In genomic region chr10:72245949-72246525, GRCh38 we compare ENCODE assay signal across 10 cellular contexts. TPM values are rescaled to one million over a fixed set of nuclear protein-coding genes. Genes with fewer than 3 reads are reported as not detected.
DNase-seq lines count a peak whose midpoint lies in the region; ATAC-seq, FAIRE-seq and TF ChIP-seq lines count a peak whose summit lies in the region.
"Had no signal": no experiment of that assay in that cellular context is flagged by ENCODE, and none has a peak within 500 bp of the region (broad histone marks: within the 10 kb centered on the region; RNA-seq: fewer than 3 reads in every experiment).

No MANE protein-coding gene starts in this region.

- peak overlapping the region; percentile 27; the same call in 1 of the 2 replicates for H3K27ac ChIP-seq in DOHH2 (ENCODE audit: low read depth, low read length)
- H3K27ac ChIP-seq in hepatocyte: peak overlapping the region; percentile 86

- 34% methylated on average over 3 of the region's 3 CpGs for WGBS in hepatocyte (ENCODE audit: low lambda C conversion rate, missing lambda C conversion rate)

- no peaks in the 10 kb centered on the region for H3K36me3 ChIP-seq in DOHH2 (ENCODE audit: control insufficient read depth, low read length)
- no peaks in the 10 kb centered on the region for H3K36me3 ChIP-seq in hepatocyte (replicated peaks; ENCODE audit: insufficient read depth, low read depth)
- H3K36me3 ChIP-seq: pancreas had no signal

- no peaks in the 10 kb centered on the region for H4K20me1 ChIP-seq in DOHH2 (ENCODE audit: control insufficient read depth, insufficient read depth, low read depth, low read length)
- H4K20me1 ChIP-seq in hepatocyte (ENCODE audit: insufficient read depth, poor library complexity, severe bottlenecking): no peaks in the 10 kb centered on the region

- H3K4me3 ChIP-seq in DOHH2 (ENCODE audit: low read length): no peak overlapping the region
- H3K4me3 ChIP-seq in hepatocyte: no peak overlapping the region
- H3K4me3 ChIP-seq: pancreas had no signal

- TF ChIP-seq POLR2A in GM12892 (IDR thresholded peaks at IDR 0.05; ENCODE audit: low read depth, low read length): no peak

- peak overlapping the region; percentile 77 for H3K27ac Mint-ChIP-seq in activated CD8-positive, alpha-beta T cell treated with anti-CD3 and anti-CD28 coated beads, Interleukin-2, amount 10 ng/mL, durations not matched to agents 7 days and 5 days
- peak overlapping the region; percentile 67 for H3K27ac Mint-ChIP-seq in stimulated activated memory B cell treated with anti-CD40 and anti-IgM and Interleukin-4, amounts not matched to agents 10 μg/mL and 1 μg/mL and 100 μg/mL, for 72 hours

- H3K79me2 ChIP-seq in DOHH2 (ENCODE audit: control insufficient read depth, low read length) (no peaks in the 10 kb centered on the region), hepatocyte (no peaks in the 10 kb centered on the region)

- H3K9me3 Mint-ChIP-seq in activated CD8-positive, alpha-beta T cell treated with anti-CD3 and anti-CD28 coated beads, Interleukin-2, amount 10 ng/mL, durations not matched to agents 7 days and 5 days (ENCODE audit: insufficient read depth): no peaks in the 10 kb centered on the region
- H3K9me3 Mint-ChIP-seq in stimulated activated memory B cell treated with anti-CD40 and anti-IgM and Interleukin-4, amounts not matched to agents 10 μg/mL and 1 μg/mL and 100 μg/mL, for 72 hours: no peaks in the 10 kb centered on the region

- H3K27me3 ChIP-seq in DOHH2 (ENCODE audit: control insufficient read depth, low read length) (no peaks in the 10 kb centered on the region), hepatocyte (no peaks in the 10 kb centered on the region)
- H3K27me3 ChIP-seq: pancreas had no signal

- DNase-seq in activated CD8-positive, alpha-beta T cell treated with anti-CD3 and anti-CD28 coated beads, Interleukin-2, amount 10 ng/mL, durations not matched to agents 7 days and 5 days: no peak
- DNase-seq in hepatocyte (ENCODE audit: low spot score) (no peak), GM12892 (ENCODE audit: insufficient read length) (no peak), UCSD-AML1 (lab: John Stamatoyannopoulos, UW; ENCODE audit: unreplicated experiment) (no peak)
- DNase-seq in central memory CD4-positive, alpha-beta T cell: no peak
- DNase-seq: NCI-H82 had no signal

- no peaks in the 10 kb centered on the region for H3K9me2 ChIP-seq in DOHH2 (replicated peaks; ENCODE audit: control insufficient read depth, low read length)
- H3K9me2 ChIP-seq in hepatocyte (replicated peaks; ENCODE audit: insufficient read depth): no peaks in the 10 kb centered on the region

- no peak overlapping the region for H3K4me2 ChIP-seq in DOHH2 (ENCODE audit: low read length)
- H3K4me2 ChIP-seq in hepatocyte: no peak overlapping the region

- H3K4me1 ChIP-seq in DOHH2 (ENCODE audit: control insufficient read depth, low read length) (peaks cover 72% of the 10 kb centered on the region), hepatocyte (ENCODE audit: insufficient read depth) (peaks cover 56% of the 10 kb centered on the region)

- peaks cover 83% of the 10 kb centered on the region for H3K4me1 Mint-ChIP-seq in activated CD8-positive, alpha-beta T cell treated with anti-CD3 and anti-CD28 coated beads, Interleukin-2, amount 10 ng/mL, durations not matched to agents 7 days and 5 days (ENCODE audit: low read depth)
- peaks cover 88% of the 10 kb centered on the region for H3K4me1 Mint-ChIP-seq in stimulated activated memory B cell treated with anti-CD40 and anti-IgM and Interleukin-4, amounts not matched to agents 10 μg/mL and 1 μg/mL and 100 μg/mL, for 72 hours

- H3F3A ChIP-seq in DOHH2 (ENCODE audit: control insufficient read depth, insufficient read depth): peaks cover 33% of the 10 kb centered on the region

- H3K9me3 ChIP-seq in DOHH2 (ENCODE audit: control insufficient read depth, insufficient read depth, low read length) (no peaks in the 10 kb centered on the region), hepatocyte (ENCODE audit: low read depth) (no peaks in the 10 kb centered on the region)
- H3K9me3 ChIP-seq: pancreas had no signal

- no peaks in the 10 kb centered on the region for H3K27me3 Mint-ChIP-seq in activated CD8-positive, alpha-beta T cell treated with anti-CD3 and anti-CD28 coated beads, Interleukin-2, amount 10 ng/mL, durations not matched to agents 7 days and 5 days (ENCODE audit: low read depth)
- H3K27me3 Mint-ChIP-seq in stimulated activated memory B cell treated with anti-CD40 and anti-IgM and Interleukin-4, amounts not matched to agents 10 μg/mL and 1 μg/mL and 100 μg/mL, for 72 hours: no peaks in the 10 kb centered on the region

- no peak for ATAC-seq in activated CD8-positive, alpha-beta T cell treated with anti-CD3 and anti-CD28 coated beads, Interleukin-2, amount 10 ng/mL, durations not matched to agents 7 days and 5 days
- ATAC-seq in stimulated activated memory B cell treated with anti-CD40 and anti-IgM and Interleukin-4, amounts not matched to agents 10 μg/mL and 1 μg/mL and 100 μg/mL, for 72 hours: no peak
- no peak for ATAC-seq in HG03378 (IDR thresholded peaks at IDR 0.05; ENCODE audit: unreplicated experiment)
- ATAC-seq: pancreas had no signal

- TF ChIP-seq CTCF in DOHH2 (IDR thresholded peaks at IDR 0.05; ENCODE audit: low read depth, low read length, poor library complexity, severe bottlenecking): no peak
- TF ChIP-seq CTCF in hepatocyte (IDR thresholded peaks at IDR 0.05; ENCODE audit: poor library complexity): no peak

- no peak overlapping the region for H3K4me3 Mint-ChIP-seq in activated CD8-positive, alpha-beta T cell treated with anti-CD3 and anti-CD28 coated beads, Interleukin-2, amount 10 ng/mL, durations not matched to agents 7 days and 5 days
- no peak overlapping the region for H3K4me3 Mint-ChIP-seq in stimulated activated memory B cell treated with anti-CD40 and anti-IgM and Interleukin-4, amounts not matched to agents 10 μg/mL and 1 μg/mL and 100 μg/mL, for 72 hours

- H2AFZ ChIP-seq in hepatocyte: no peak overlapping the region

- no peak for FAIRE-seq in GM12892 (lab: Jason Lieb, UNC)
- FAIRE-seq: pancreas had no signal

- H3K36me3 Mint-ChIP-seq in activated CD8-positive, alpha-beta T cell treated with anti-CD3 and anti-CD28 coated beads, Interleukin-2, amount 10 ng/mL, durations not matched to agents 7 days and 5 days (ENCODE audit: low read depth): peaks cover 6% of the 10 kb centered on the region
- no peaks in the 10 kb centered on the region for H3K36me3 Mint-ChIP-seq in stimulated activated memory B cell treated with anti-CD40 and anti-IgM and Interleukin-4, amounts not matched to agents 10 μg/mL and 1 μg/mL and 100 μg/mL, for 72 hours

- CTCF ChIA-PET in activated CD8-positive, alpha-beta T cell treated with anti-CD3 and anti-CD28 coated beads, Interleukin-2, amount 10 ng/mL, durations not matched to agents 7 days and 5 days (lab: Charles Lee): interaction anchor here (1.1 to 5.3 kb wide), 11 partner anchors 8 to 197 kb away, joined by 3 to 35 read pairs (median 5); partner anchors contain the start of gene DDIT4

- POLR2A ChIA-PET in activated CD8-positive, alpha-beta T cell treated with anti-CD3 and anti-CD28 coated beads, Interleukin-2, amount 10 ng/mL, durations not matched to agents 7 days and 5 days (lab: Charles Lee): interaction anchor here (0.6 to 6.4 kb wide), 7 partner anchors 8 to 350 kb away, joined by 3 to 60 read pairs (median 6); partner anchors contain the start of gene DDIT4

RNA-seq across cellular contexts. Expression of gene DDIT4, which starts 27.7 kb away (rescaled TPM):
- total RNA-seq in activated CD8-positive, alpha-beta T cell treated with anti-CD3 and anti-CD28 coated beads, Interleukin-2, amount 10 ng/mL, durations not matched to agents 7 days and 5 days: 100 to 1,000 TPM; 382 to 384 TPM
- 162 and 165 TPM in 2 replicates for total RNA-seq in hepatocyte
- polyA plus RNA-seq in hepatocyte: 189 and 235 TPM in 2 replicates
- 158 TPM for polyA plus RNA-seq in GM12892 (2012; ENCODE audit: missing spikeins)

RNA-seq across cellular contexts. Expression of gene ASCC1, which starts 30.0 kb away (rescaled TPM):
- 10 to 100 TPM; 34.8 to 40.3 TPM for total RNA-seq in activated CD8-positive, alpha-beta T cell treated with anti-CD3 and anti-CD28 coated beads, Interleukin-2, amount 10 ng/mL, durations not matched to agents 7 days and 5 days
- total RNA-seq in hepatocyte: 38.7 and 43.3 TPM in 2 replicates
- 25.2 and 31.8 TPM in 2 replicates for polyA plus RNA-seq in hepatocyte
- polyA plus RNA-seq in GM12892 (2012; ENCODE audit: missing spikeins): 55.1 TPM

RNA-seq across cellular contexts. Expression of gene ANAPC16, which starts 30.2 kb away (rescaled TPM):
- total RNA-seq in activated CD8-positive, alpha-beta T cell treated with anti-CD3 and anti-CD28 coated beads, Interleukin-2, amount 10 ng/mL, durations not matched to agents 7 days and 5 days: 10 to 100 TPM; 72.9 TPM
- total RNA-seq in hepatocyte: 109 and 117 TPM in 2 replicates
- polyA plus RNA-seq in hepatocyte: 118 and 131 TPM in 2 replicates
- 146 TPM for polyA plus RNA-seq in GM12892 (2012; ENCODE audit: missing spikeins)
